In the genomic region with DNA sequence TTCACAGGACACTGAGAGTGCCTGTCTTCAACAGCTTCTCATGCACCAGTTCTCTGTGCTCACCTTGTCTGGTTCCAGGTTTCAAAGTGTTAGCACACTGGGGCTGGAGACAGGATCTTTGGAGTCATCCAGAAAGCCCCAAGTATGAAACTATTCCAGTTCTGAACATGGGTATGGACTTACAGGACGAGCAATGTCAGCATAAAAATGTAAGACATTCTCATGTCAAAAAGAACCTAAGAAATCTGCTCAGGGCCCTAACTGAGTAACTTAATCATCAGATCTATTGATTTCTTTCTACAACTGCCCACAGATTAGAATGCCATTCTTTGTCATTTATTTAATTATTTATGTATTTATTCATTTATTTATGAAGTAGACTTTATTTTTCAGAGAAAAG, we compare ENCODE assay signal across 20 cellular contexts.
DNase-seq lines count a peak whose midpoint lies in the region; ATAC-seq, FAIRE-seq and TF ChIP-seq lines count a peak whose summit lies in the region.
"Had no signal": no experiment of that assay in that cellular context is flagged by ENCODE, and none has a peak within 500 bp of the region (broad histone marks: within the 10 kb centered on the region; RNA-seq: fewer than 3 reads in every experiment).

No MANE protein-coding gene starts in this region.

- no peak overlapping the region for H2BK15ac ChIP-seq in IMR-90 (ENCODE audit: low read depth, low read length)

- ATAC-seq in A549 (no peak), IMR-90 (ENCODE audit: low read depth) (no peak), K562 (no peak), GM21423 (IDR thresholded peaks at IDR 0.05; ENCODE audit: unreplicated experiment) (no peak)
- ATAC-seq: CD8-positive, alpha-beta T cell had no signal

- dilution Hi-C loops in IMR-90 (cut with HindIII; ENCODE audit: low sequenced_read_pairs, unreplicated experiment): no loop called here

- no peaks in the 10 kb centered on the region for H3K36me3 ChIP-seq in IMR-90 (ENCODE audit: control insufficient read depth, insufficient read depth, low read length)
- H3K36me3 ChIP-seq in K562 (ENCODE audit: control insufficient read depth, insufficient read depth, low read length): no peaks in the 10 kb centered on the region
- H3K36me3 ChIP-seq: BLaER1 treated with 17β-estradiol and CSF1 and Interleukin-3, amounts not matched to agents 10 nM and 100 nM had no signal

- FAIRE-seq in A549 (lab: Jason Lieb, UNC) (no peak), K562 (lab: Jason Lieb, UNC) (no peak)
- FAIRE-seq: A204.1, D721Med, G401.6, GM12891, GM19239 had no signal

- no peak overlapping the region for H3K27ac ChIP-seq in A549
- no peak overlapping the region for H3K27ac ChIP-seq in IMR-90 (ENCODE audit: insufficient read depth, low read length)
- no peak overlapping the region for H3K27ac ChIP-seq in K562 (ENCODE audit: extremely low read depth, low read depth, low read length)
- H3K27ac ChIP-seq in caudate nucleus (ENCODE audit: low read depth, low read length): no peak overlapping the region
- H3K27ac ChIP-seq: BLaER1 treated with 17β-estradiol and CSF1 and Interleukin-3, amounts not matched to agents 10 nM and 100 nM; C4-2B had no signal

- POLR2A ChIA-PET in A549 (lab: Yijun Ruan, JAX): no interaction called here
- POLR2A ChIA-PET in IMR-90 (lab: Charles Lee; ENCODE audit: unreplicated experiment): no interaction called here
- POLR2A ChIA-PET in K562 (lab: Yijun Ruan, JAX): interaction anchor here (0.9 to 1.6 kb wide), 3 partner anchors 11 to 15 kb away, joined by 3 to 9 read pairs (median 4); no protein-coding TSS in a partner anchor

- no peak overlapping the region for H3K4me2 ChIP-seq in A549
- no peak overlapping the region for H3K4me2 ChIP-seq in IMR-90 (ENCODE audit: low read depth, low read length)
- no peak overlapping the region for H3K4me2 ChIP-seq in K562 (ENCODE audit: insufficient read depth, low read length)
- H3K4me2 ChIP-seq: BLaER1 treated with 17β-estradiol and CSF1 and Interleukin-3, amounts not matched to agents 10 nM and 100 nM had no signal

- no peak overlapping the region for H4K91ac ChIP-seq in IMR-90 (ENCODE audit: insufficient read depth, low read depth, low read length)

- H3K23ac ChIP-seq in IMR-90 (ENCODE audit: low read depth, low read length): no peak overlapping the region

- TF ChIP-seq CTCF in A549 (IDR thresholded peaks at IDR 0.05) (no peak), IMR-90 (conservative IDR thresholded peaks at IDR 0.05; ENCODE audit: low read depth, low read length) (no peak), K562 (IDR thresholded peaks at IDR 0.05 in 2 of 3, conservative IDR thresholded peaks at IDR 0.05 in 1 of 3; ENCODE audit: insufficient read depth in 2 of 3, low read depth in 1 of 3, low read length in 3 of 3) (no peak)

- H2AK5ac ChIP-seq in IMR-90 (ENCODE audit: low read depth, low read length): no peak overlapping the region

- H3K79me2 ChIP-seq in K562 (ENCODE audit: control insufficient read depth, insufficient read depth, low read length): no peaks in the 10 kb centered on the region

- no peak overlapping the region for H2AK9ac ChIP-seq in IMR-90 (replicated peaks; ENCODE audit: low read depth, low read length, poor library complexity)

- CTCF ChIA-PET in A549 (lab: Yijun Ruan, JAX): no interaction called here
- CTCF ChIA-PET in IMR-90 (lab: Yijun Ruan, JAX): no interaction called here
- CTCF ChIA-PET in K562 (lab: Yijun Ruan, JAX; ENCODE audit: low intra/inter-chr PET ratio): no interaction called here

- DNase-seq in A549 (ENCODE audit: low read depth in 1 of 2, low spot score in 1 of 2): no peak
- no peak for DNase-seq in IMR-90
- no peak for DNase-seq in K562 (ENCODE audit: extremely low read depth in 1 of 4, low spot score in 3 of 4)
- DNase-seq in caudate nucleus (lab: John Stamatoyannopoulos, UW): no peak
- DNase-seq: 8988T; AML-193; Caco-2; Calu3; CD4-positive, alpha-beta T cell; CD8-positive, alpha-beta T cell; DMS79 treated with DMSO at 0.1 percent for 48 hours; GF-D8 had no signal

- H3K9ac ChIP-seq in IMR-90 (ENCODE audit: low read depth, low read length): no peak overlapping the region
- no peak overlapping the region for H3K9ac ChIP-seq in K562 (ENCODE audit: insufficient read depth in 1 of 2, low read depth in 2 of 2, low read length in 2 of 2)
- H3K9ac ChIP-seq: BLaER1 treated with 17β-estradiol and CSF1 and Interleukin-3, amounts not matched to agents 10 nM and 100 nM had no signal

- H2BK5ac ChIP-seq in IMR-90 (ENCODE audit: low read depth, low read length, poor library complexity, severe bottlenecking): no peak overlapping the region

- H3K56ac ChIP-seq in IMR-90 (ENCODE audit: extremely low read depth, insufficient read depth, low read length): no peak overlapping the region

- TF ChIP-seq EP300 in A549 (IDR thresholded peaks at IDR 0.05) (no peak), K562 (IDR thresholded peaks at IDR 0.05; ENCODE audit: low read length) (no peak)

- BruUV-seq in IMR-90 (replicated peaks; lab: Mats Ljungman, UMichigan) (no TSS peak), K562 (replicated peaks; lab: Mats Ljungman, UMichigan) (no TSS peak)

- no peak overlapping the region for H3K4ac ChIP-seq in IMR-90 (ENCODE audit: low read depth, low read length)

- no peaks in the 10 kb centered on the region for H3K79me1 ChIP-seq in IMR-90 (ENCODE audit: low read depth in 1 of 2, low read length in 2 of 2)

- H2BK20ac ChIP-seq in IMR-90 (ENCODE audit: low read depth, low read length): no peak overlapping the region

- no peak overlapping the region for H3K18ac ChIP-seq in IMR-90 (ENCODE audit: low read depth, low read length)

- H3K9me1 ChIP-seq in IMR-90 (ENCODE audit: insufficient read depth, low read length) (no peaks in the 10 kb centered on the region), K562 (ENCODE audit: control insufficient read depth, insufficient read depth, low read length) (no peaks in the 10 kb centered on the region)

- H2BK120ac ChIP-seq in IMR-90 (ENCODE audit: low read depth, low read length): no peak overlapping the region

- intact Hi-C loops in IMR-90 (cut with micrococcal nuclease): no loop called here
- intact Hi-C loops in K562 (cut with micrococcal nuclease): no loop called here

- 31% methylated on average over 1 of the region's 1 CpG for WGBS in A549 (ENCODE audit: missing lambda C conversion rate)
- WGBS in IMR-90 (ENCODE audit: extremely low coverage in 2 of 2, insufficient read length in 1 of 2), 2 experiments: no CpG with 5 or more reads among the region's 1 CpG
- 10% methylated on average over 1 of the region's 1 CpG for WGBS in K562 (ENCODE audit: insufficient coverage, low coverage, missing lambda C conversion rate)

- no peaks in the 10 kb centered on the region for H4K20me1 ChIP-seq in IMR-90 (ENCODE audit: insufficient read depth, low read length)
- no peaks in the 10 kb centered on the region for H4K20me1 ChIP-seq in K562 (replicated peaks; ENCODE audit: control insufficient read depth, insufficient read depth, low read length)
- H4K20me1 ChIP-seq: BLaER1 treated with 17β-estradiol and CSF1 and Interleukin-3, amounts not matched to agents 10 nM and 100 nM had no signal

- TF ChIP-seq POLR2A in A549 (IDR thresholded peaks at IDR 0.05; ENCODE audit: low read length) (no peak), IMR-90 (IDR thresholded peaks at IDR 0.05; ENCODE audit: low read depth, low read length) (no peak), K562 (conservative IDR thresholded peaks at IDR 0.05) (no peak)

- H3K27me3 ChIP-seq in IMR-90 (ENCODE audit: control insufficient read depth, insufficient read depth, low read length): peaks cover 3% of the 10 kb centered on the region
- H3K27me3 ChIP-seq in K562 (ENCODE audit: control insufficient read depth in 2 of 2, insufficient read depth in 2 of 2, low read length in 2 of 2): peaks cover 0 to 11% of the 10 kb centered on the region in 2 experiments; a peak in 1 of 5 replicates
- H3K27me3 ChIP-seq: BLaER1 treated with 17β-estradiol and CSF1 and Interleukin-3, amounts not matched to agents 10 nM and 100 nM had no signal

- H3K4me1 ChIP-seq in A549 (peaks cover 12% of the 10 kb centered on the region), IMR-90 (ENCODE audit: control insufficient read depth, insufficient read depth, low read length) (no peaks in the 10 kb centered on the region), K562 (replicated peaks in 1 of 2; ENCODE audit: control insufficient read depth in 2 of 2, insufficient read depth in 2 of 2, low read length in 2 of 2) (no peaks in the 10 kb centered on the region)

- H4K8ac ChIP-seq in IMR-90 (ENCODE audit: low read depth in 2 of 2, low read length in 2 of 2): no peak overlapping the region

- in situ Hi-C loops in IMR-90 (cut with MboI; ENCODE audit: low sequenced_read_pairs) (no loop called here), K562 (cut with MboI) (no loop called here)

- no peaks in the 10 kb centered on the region for H3K9me3 ChIP-seq in A549
- H3K9me3 ChIP-seq in IMR-90 (ENCODE audit: control insufficient read depth, insufficient read depth, low read length): no peaks in the 10 kb centered on the region
- H3K9me3 ChIP-seq in K562 (replicated peaks; ENCODE audit: control insufficient read depth, insufficient read depth, low read depth, low read length): no peaks in the 10 kb centered on the region
- H3K9me3 ChIP-seq: BLaER1 treated with 17β-estradiol and CSF1 and Interleukin-3, amounts not matched to agents 10 nM and 100 nM; Caco-2 had no signal

- H2AFZ ChIP-seq in IMR-90 (replicated peaks; ENCODE audit: low read length, poor library complexity): no peak overlapping the region
- H2AFZ ChIP-seq in K562 (ENCODE audit: low read depth, low read length): no peak overlapping the region

- no peak overlapping the region for H3K14ac ChIP-seq in IMR-90 (replicated peaks; ENCODE audit: low read depth, low read length)

- H3K4me3 ChIP-seq in A549: no peak overlapping the region
- no peak overlapping the region for H3K4me3 ChIP-seq in IMR-90 (ENCODE audit: insufficient read depth, low read depth, low read length)
- no peak overlapping the region for H3K4me3 ChIP-seq in K562
- H3K4me3 ChIP-seq: BLaER1 treated with 17β-estradiol and CSF1 and Interleukin-3, amounts not matched to agents 10 nM and 100 nM had no signal

- H4K5ac ChIP-seq in IMR-90 (ENCODE audit: low read depth, low read length): no peak overlapping the region

- no peak for TF ChIP-seq RAD21 in A549 (conservative IDR thresholded peaks at IDR 0.05 in 1 of 2, IDR thresholded peaks at IDR 0.05 in 1 of 2)
- no peak for TF ChIP-seq RAD21 in IMR-90 (IDR thresholded peaks at IDR 0.05; ENCODE audit: low read length)
- no peak for TF ChIP-seq RAD21 in K562 (CRISPR knock-in tag; conservative IDR thresholded peaks at IDR 0.05 in 1 of 2, IDR thresholded peaks at IDR 0.05 in 1 of 2)

TF ChIP-seq in A549, 52 proteins besides CTCF, POLR2A, EP300 and RAD21 (continues in another document):
- TF ChIP-seq HOXB5 (CRISPR knock-in tag; IDR thresholded peaks at IDR 0.05) (no peak), HDAC2 (IDR thresholded peaks at IDR 0.05) (no peak), BHLHE40 (IDR thresholded peaks at IDR 0.05; ENCODE audit: low read depth, low read length) (no peak)

TF ChIP-seq in IMR-90, 13 proteins besides CTCF, POLR2A, EP300 and RAD21:
- TF ChIP-seq RFX5 (IDR thresholded peaks at IDR 0.05; ENCODE audit: low read depth, low read length) (no peak), MAFK (IDR thresholded peaks at IDR 0.05; ENCODE audit: low read depth, low read length) (0 out of 2 replicates have a peak, but pooled peaks have one; percentile 14)
TF ChIP-seq in IMR-90: peak in this region for 1.

TF ChIP-seq in K562, 482 proteins besides CTCF, POLR2A, EP300 and RAD21 (continues in another document):
- peak; percentile 12; the same call in 1 of the 2 replicates for TF ChIP-seq MAFF (IDR thresholded peaks at IDR 0.05; ENCODE audit: low read length)
